ENCODE assay signal across 12 cellular contexts in genomic region chr13:41065098-41065497, GRCh38. TPM values are rescaled to one million over a fixed set of nuclear protein-coding genes. Genes with fewer than 3 reads are reported as not detected.
DNase-seq lines count a peak whose midpoint lies in the region; ATAC-seq and TF ChIP-seq lines count a peak whose summit lies in the region.
"Had no signal": no experiment of that assay in that cellular context is flagged by ENCODE, and none has a peak within 500 bp of the region (broad histone marks: within the 10 kb centered on the region; RNA-seq: fewer than 3 reads in every experiment).

No MANE protein-coding gene starts in this region.

- DNase-seq in AG10803 (ENCODE audit: low read depth) (peak; percentile 81), LoVo (ENCODE audit: low spot score) (peak; percentile 38), erythroblast (lab: John Stamatoyannopoulos, UW) (peak; percentile 66 to 86), prostate gland (ENCODE audit: low spot score) (no peak), T-helper 9 cell (no peak), WERI-Rb-1 (no peak)
- DNase-seq: activated T-cell treated with anti-CD3 and anti-CD28 coated beads, Interleukin-2, amount 50 U/mL, for 48 hours; Calu3; cortex of kidney; stimulated activated naive B cell treated with anti-CD40 and anti-IgM and Interleukin-4, amounts not matched to agents 10 μg/mL and 1 μg/mL and 100 μg/mL, for 72 hours had no signal

- H3K36me3 ChIP-seq in prostate gland (peaks cover 3 to 10% of the 10 kb centered on the region in 2 donors), WERI-Rb-1 (peaks cover 18% of the 10 kb centered on the region)

- TF ChIP-seq CTCF in AG10803 (conservative IDR thresholded peaks at IDR 0.05; ENCODE audit: low read length), result no peak
- TF ChIP-seq CTCF in prostate gland (IDR thresholded peaks at IDR 0.05), result no peak
- TF ChIP-seq CTCF in WERI-Rb-1 (IDR thresholded peaks at IDR 0.05; ENCODE audit: low read depth, low read length), result no peak

- H3K4me1 ChIP-seq in prostate gland (replicated peaks), result peaks cover 11% of the 10 kb centered on the region

- H3K27me3 ChIP-seq in prostate gland (replicated peaks; ENCODE audit: insufficient read depth) (no peaks in the 10 kb centered on the region), WERI-Rb-1 (ENCODE audit: insufficient read depth, low read depth, severe bottlenecking) (no peaks in the 10 kb centered on the region)

- no peak for ATAC-seq in GM18873 (IDR thresholded peaks at IDR 0.05; ENCODE audit: low FRiP score, unreplicated experiment)
- ATAC-seq in GM21381 (IDR thresholded peaks at IDR 0.05; ENCODE audit: unreplicated experiment), result no peak
- ATAC-seq: stimulated activated naive B cell treated with anti-CD40 and anti-IgM and Interleukin-4, amounts not matched to agents 10 μg/mL and 1 μg/mL and 100 μg/mL, for 72 hours had no signal

- H3K27ac ChIP-seq in prostate gland, result peak overlapping the region; percentile 15 to 54
- no peak overlapping the region for H3K27ac ChIP-seq in WERI-Rb-1

- intact Hi-C loops in prostate gland (cut with DNase I), result loop anchor here (10.0 kb wide), 1 partner anchor 590 kb away; no protein-coding TSS in a partner anchor

- no peak overlapping the region for H3K4me3 ChIP-seq in AG10803 (ENCODE audit: low read length)
- no peak overlapping the region for H3K4me3 ChIP-seq in prostate gland
- no peak overlapping the region for H3K4me3 ChIP-seq in WERI-Rb-1 (ENCODE audit: low read depth, low read length)

- H3K9me3 ChIP-seq in prostate gland (no peaks in the 10 kb centered on the region), WERI-Rb-1 (ENCODE audit: severe bottlenecking) (no peaks in the 10 kb centered on the region)

- TF ChIP-seq POLR2A in erythroblast (IDR thresholded peaks at IDR 0.05; ENCODE audit: low read length) (no peak), prostate gland (IDR thresholded peaks at IDR 0.05) (no peak)

RNA-seq across cellular contexts. Expression of gene WBP4, which starts 3.8 kb away (rescaled TPM):
- total RNA-seq in prostate gland, result 10 to 100 TPM; 13.3 to 14.1 TPM

RNA-seq across cellular contexts. Expression of gene ELF1, which starts 46.0 kb away (rescaled TPM):
- 100 to 1,000 TPM; 108 to 123 TPM for total RNA-seq in prostate gland

Comparison
In these comparisons a context has a peak if more than half of its experiments do, and no peak if none do; other contexts are left out.
1. DNase-seq: peak in AG10803 (single experiment), LoVo (single experiment) and erythroblast (2 of 2); none in prostate gland (single experiment), T-helper 9 cell (single experiment) and WERI-Rb-1 (single experiment).